ENCODE assay signal across 8 cellular contexts in the genomic region with DNA sequence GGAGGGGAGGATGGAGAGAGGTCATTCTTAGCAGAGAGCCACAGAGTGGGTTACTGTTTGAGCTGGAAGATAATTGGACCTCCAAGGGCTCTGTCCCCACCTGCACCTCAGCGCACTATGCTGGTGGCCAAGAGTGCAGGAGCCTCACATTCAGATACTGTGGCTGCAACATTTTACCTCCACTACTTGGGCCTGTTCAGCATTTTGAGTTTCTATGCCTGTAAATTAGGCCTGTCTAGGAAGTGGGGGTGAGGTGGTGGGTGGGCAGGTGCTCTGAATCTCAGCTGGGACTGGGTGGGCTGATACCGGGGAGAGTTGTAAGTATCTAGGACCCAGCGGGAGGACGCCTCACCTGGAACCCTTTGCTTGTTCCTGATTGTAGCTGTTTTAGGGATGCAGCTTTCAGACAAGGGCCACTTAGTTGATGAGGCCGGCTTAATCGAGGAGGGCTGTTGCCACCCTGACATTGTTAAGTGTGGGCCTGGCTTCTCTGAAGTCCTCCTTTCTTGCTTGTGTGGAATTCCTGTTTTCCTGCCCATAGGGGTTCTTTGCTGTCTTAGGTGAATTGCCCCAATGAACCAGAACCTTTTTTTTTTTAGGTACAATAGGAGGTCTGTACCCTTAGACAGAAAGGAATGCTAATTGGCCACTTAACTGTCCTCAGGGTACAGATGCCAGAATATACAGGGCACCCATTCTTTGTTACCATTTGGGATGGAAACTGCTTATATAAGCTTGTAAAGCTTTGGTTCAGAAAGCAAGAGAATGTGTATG.
DNase-seq lines count a peak whose midpoint lies in the region; ATAC-seq lines count a peak whose summit lies in the region.

No MANE protein-coding gene starts in this region.

- WGBS in urinary bladder = 86% methylated on average over 6 of the region's 6 CpGs

- no peaks in the 10 kb centered on the region for H3K36me3 ChIP-seq in urinary bladder (ENCODE audit: insufficient read depth)

- intact Hi-C loops in cardiac septum (cut with DNase I) (no loop called here), Right ventricle myocardium inferior (cut with DNase I) (no loop called here)

- H3K27ac ChIP-seq in urinary bladder (ENCODE audit: low read depth) = peak overlapping the region; percentile 68

- H3K4me3 ChIP-seq in urinary bladder (ENCODE audit: low read depth, low read length) = no peak overlapping the region

- peaks cover 7% of the 10 kb centered on the region for H3K4me1 ChIP-seq in urinary bladder (ENCODE audit: insufficient read depth)

- peak; percentile 56 for DNase-seq in cardiac septum (ENCODE audit: low spot score)
- no peak for DNase-seq in Right ventricle myocardium inferior (ENCODE audit: missing footprints)
- DNase-seq in astrocyte of the hippocampus (ENCODE audit: low read depth, low spot score) = peak; percentile 44
- DNase-seq in mesenteric fat pad (ENCODE audit: low spot score) = peak; percentile 55
- DNase-seq in stimulated activated CD4-positive, alpha-beta T cell treated with anti-CD3 and anti-CD28 coated beads, Interleukin-4, amount 100 ng/mL, for 1 hour = no peak
- no peak for DNase-seq in NCI-H1694 treated with DMSO at 0.1 percent for 48 hours (lab: John Stamatoyannopoulos, UW)

- ATAC-seq in Right ventricle myocardium inferior = no peak
- no peak for ATAC-seq in HG02840 (IDR thresholded peaks at IDR 0.05; ENCODE audit: low FRiP score, unreplicated experiment)

Comparison
In these comparisons a context has a peak if more than half of its experiments do, and no peak if none do; other contexts are left out.
1. DNase-seq: peak in cardiac septum (single experiment), astrocyte of the hippocampus (single experiment) and mesenteric fat pad (single experiment); none in Right ventricle myocardium inferior (single experiment), stimulated activated CD4-positive, alpha-beta T cell treated with anti-CD3 and anti-CD28 coated beads, Interleukin-4, amount 100 ng/mL, for 1 hour (single experiment) and NCI-H1694 treated with DMSO at 0.1 percent for 48 hours (single experiment).